Comparison of ENCODE assay signal across 8 cellular contexts in the genomic region with DNA sequence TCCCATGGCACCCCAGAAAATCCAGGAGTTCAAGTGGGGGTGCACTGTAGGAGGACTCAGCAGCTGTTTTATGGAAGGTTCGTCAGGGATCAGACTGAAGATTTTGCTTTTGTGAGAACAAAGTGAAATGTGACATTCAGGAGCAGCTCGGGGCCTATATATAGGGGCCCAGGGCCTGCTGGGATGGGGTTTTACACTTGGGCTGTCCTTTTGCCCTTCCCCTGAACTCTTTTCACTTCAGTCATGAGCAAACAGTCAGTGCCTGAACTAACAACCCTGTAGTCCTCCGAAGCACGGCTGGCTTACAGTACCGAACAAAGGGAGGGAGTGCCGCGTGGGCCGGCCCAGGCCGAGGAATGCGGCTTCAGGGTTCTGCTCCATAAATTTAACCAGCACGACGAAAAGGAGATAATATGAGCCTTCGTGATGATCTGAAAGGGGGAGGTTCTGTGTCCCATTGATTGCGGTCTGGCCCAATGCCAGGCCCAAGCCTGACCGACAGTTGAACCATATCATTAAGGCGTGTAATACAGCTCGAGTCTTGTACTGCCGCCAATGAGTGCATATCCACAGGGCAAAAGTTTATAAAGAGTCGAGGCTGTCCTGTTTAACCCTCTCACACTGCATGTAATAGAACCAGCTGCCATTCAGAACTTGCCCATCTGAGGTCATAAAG.
DNase-seq lines count a peak whose midpoint lies in the region; ATAC-seq, FAIRE-seq and TF ChIP-seq lines count a peak whose summit lies in the region.

No MANE protein-coding gene starts in this region.

- no peaks in the 10 kb centered on the region for H3K9me3 Mint-ChIP-seq in activated CD8-positive, alpha-beta memory T cell treated with anti-CD3 and anti-CD28 coated beads, Interleukin-2, amount 10 ng/mL, durations not matched to agents 7 days and 5 days (ENCODE audit: low read depth)
- peaks cover 4% of the 10 kb centered on the region for H3K9me3 Mint-ChIP-seq in astrocyte (ENCODE audit: unreplicated experiment)
- H3K9me3 Mint-ChIP-seq in stimulated activated memory B cell treated with anti-CD40 and anti-IgM and Interleukin-4, amounts not matched to agents 10 μg/mL and 1 μg/mL and 100 μg/mL, for 72 hours: no peaks in the 10 kb centered on the region

- peak; percentile 17 for ATAC-seq in activated CD8-positive, alpha-beta memory T cell treated with anti-CD3 and anti-CD28 coated beads, Interleukin-2, amount 10 ng/mL, durations not matched to agents 7 days and 5 days
- no peak for ATAC-seq in stimulated activated memory B cell treated with anti-CD40 and anti-IgM and Interleukin-4, amounts not matched to agents 10 μg/mL and 1 μg/mL and 100 μg/mL, for 72 hours
- no peak for ATAC-seq in GM21367 (IDR thresholded peaks at IDR 0.05; ENCODE audit: unreplicated experiment)

- no peaks in the 10 kb centered on the region for H3K27me3 Mint-ChIP-seq in activated CD8-positive, alpha-beta memory T cell treated with anti-CD3 and anti-CD28 coated beads, Interleukin-2, amount 10 ng/mL, durations not matched to agents 7 days and 5 days
- no peaks in the 10 kb centered on the region for H3K27me3 Mint-ChIP-seq in astrocyte (ENCODE audit: low read depth, unreplicated experiment)
- no peaks in the 10 kb centered on the region for H3K27me3 Mint-ChIP-seq in stimulated activated memory B cell treated with anti-CD40 and anti-IgM and Interleukin-4, amounts not matched to agents 10 μg/mL and 1 μg/mL and 100 μg/mL, for 72 hours

- no peaks in the 10 kb centered on the region for H3K36me3 ChIP-seq in astrocyte (ENCODE audit: insufficient read depth, low read length)

- peak; percentile 97 for FAIRE-seq in astrocyte (lab: Jason Lieb, UNC)

- H3K36me3 Mint-ChIP-seq in activated CD8-positive, alpha-beta memory T cell treated with anti-CD3 and anti-CD28 coated beads, Interleukin-2, amount 10 ng/mL, durations not matched to agents 7 days and 5 days: peaks cover 23% of the 10 kb centered on the region
- H3K36me3 Mint-ChIP-seq in astrocyte (ENCODE audit: low read depth, unreplicated experiment): peaks cover 12% of the 10 kb centered on the region
- H3K36me3 Mint-ChIP-seq in stimulated activated memory B cell treated with anti-CD40 and anti-IgM and Interleukin-4, amounts not matched to agents 10 μg/mL and 1 μg/mL and 100 μg/mL, for 72 hours: peaks cover 38% of the 10 kb centered on the region

- H3K4me1 ChIP-seq in astrocyte (ENCODE audit: insufficient read depth, low read length): peaks cover 70% of the 10 kb centered on the region

- peak overlapping the region; percentile 5 for H3K4me3 Mint-ChIP-seq in activated CD8-positive, alpha-beta memory T cell treated with anti-CD3 and anti-CD28 coated beads, Interleukin-2, amount 10 ng/mL, durations not matched to agents 7 days and 5 days
- H3K4me3 Mint-ChIP-seq in astrocyte (ENCODE audit: unreplicated experiment): no peak overlapping the region
- H3K4me3 Mint-ChIP-seq in stimulated activated memory B cell treated with anti-CD40 and anti-IgM and Interleukin-4, amounts not matched to agents 10 μg/mL and 1 μg/mL and 100 μg/mL, for 72 hours: no peak overlapping the region

- no peaks in the 10 kb centered on the region for H3K9me3 ChIP-seq in astrocyte (ENCODE audit: insufficient read depth, low read depth, low read length)

- H3K27ac ChIP-seq in astrocyte (ENCODE audit: low read depth, low read length): peak overlapping the region; percentile 71

- H2AFZ ChIP-seq in astrocyte (ENCODE audit: low read depth, low read length): no peak overlapping the region

- H3K4me3 ChIP-seq in astrocyte (ENCODE audit: insufficient read depth, low read depth, low read length): no peak overlapping the region

- TF ChIP-seq CTCF in astrocyte (IDR thresholded peaks at IDR 0.05; ENCODE audit: insufficient read depth, low read depth, low read length): no peak

- CTCF ChIA-PET in activated CD8-positive, alpha-beta memory T cell treated with anti-CD3 and anti-CD28 coated beads, Interleukin-2, amount 10 ng/mL, durations not matched to agents 7 days and 5 days (lab: Charles Lee): interaction anchor here (0.7 to 4.1 kb wide), 6 partner anchors 11 to 353 kb away, joined by 3 to 24 read pairs (median 4); no protein-coding TSS in a partner anchor

- H3K27ac Mint-ChIP-seq in activated CD8-positive, alpha-beta memory T cell treated with anti-CD3 and anti-CD28 coated beads, Interleukin-2, amount 10 ng/mL, durations not matched to agents 7 days and 5 days: peak overlapping the region; percentile 82
- no peak overlapping the region for H3K27ac Mint-ChIP-seq in astrocyte (ENCODE audit: unreplicated experiment)
- H3K27ac Mint-ChIP-seq in stimulated activated memory B cell treated with anti-CD40 and anti-IgM and Interleukin-4, amounts not matched to agents 10 μg/mL and 1 μg/mL and 100 μg/mL, for 72 hours: peak overlapping the region; percentile 68

- H3K4me2 ChIP-seq in astrocyte (ENCODE audit: low read length): peak overlapping the region; percentile 70

- DNase-seq in activated CD8-positive, alpha-beta memory T cell treated with anti-CD3 and anti-CD28 coated beads, Interleukin-2, amount 10 ng/mL, durations not matched to agents 7 days and 5 days: no peak
- DNase-seq in activated CD8-positive, alpha-beta memory T cell treated with anti-CD3 and anti-CD28 coated beads, Interleukin-2, amount 50 U/mL, for 48 hours: no peak
- DNase-seq in NCI-H2227 (lab: John Stamatoyannopoulos, UW; ENCODE audit: unreplicated experiment) (peak; percentile 95), astrocyte (ENCODE audit: low read depth) (peak; percentile 99), inferior parietal cortex (ENCODE audit: extremely low spot score) (peak; percentile 67), NCI-H82 treated with DMSO at 0.1 percent for 48 hours (lab: John Stamatoyannopoulos, UW; ENCODE audit: unreplicated experiment) (no peak)

- no peaks in the 10 kb centered on the region for H3K79me2 ChIP-seq in astrocyte (ENCODE audit: insufficient read depth, low read length)

- peaks cover 83% of the 10 kb centered on the region for H3K4me1 Mint-ChIP-seq in activated CD8-positive, alpha-beta memory T cell treated with anti-CD3 and anti-CD28 coated beads, Interleukin-2, amount 10 ng/mL, durations not matched to agents 7 days and 5 days
- H3K4me1 Mint-ChIP-seq in astrocyte (ENCODE audit: low read depth, unreplicated experiment): peaks cover 24% of the 10 kb centered on the region
- H3K4me1 Mint-ChIP-seq in stimulated activated memory B cell treated with anti-CD40 and anti-IgM and Interleukin-4, amounts not matched to agents 10 μg/mL and 1 μg/mL and 100 μg/mL, for 72 hours: peaks cover 51% of the 10 kb centered on the region

- H3K27me3 ChIP-seq in astrocyte (ENCODE audit: insufficient read depth, low read length): no peaks in the 10 kb centered on the region

- H4K20me1 ChIP-seq in astrocyte (ENCODE audit: insufficient read depth, low read length): no peaks in the 10 kb centered on the region

- H3K9ac ChIP-seq in astrocyte (ENCODE audit: low read length): peak overlapping the region; percentile 56

Comparison
In these comparisons a context has a peak if more than half of its experiments do, and no peak if none do; other contexts are left out.
1. DNase-seq: peak in NCI-H2227 (single experiment), astrocyte (single experiment) and inferior parietal cortex (single experiment); none in activated CD8-positive, alpha-beta memory T cell treated with anti-CD3 and anti-CD28 coated beads, Interleukin-2, amount 10 ng/mL, durations not matched to agents 7 days and 5 days (single experiment), activated CD8-positive, alpha-beta memory T cell treated with anti-CD3 and anti-CD28 coated beads, Interleukin-2, amount 50 U/mL, for 48 hours (single experiment) and NCI-H82 treated with DMSO at 0.1 percent for 48 hours (single experiment).